ENCODE assay signal across 32 cellular contexts in the genomic region with DNA sequence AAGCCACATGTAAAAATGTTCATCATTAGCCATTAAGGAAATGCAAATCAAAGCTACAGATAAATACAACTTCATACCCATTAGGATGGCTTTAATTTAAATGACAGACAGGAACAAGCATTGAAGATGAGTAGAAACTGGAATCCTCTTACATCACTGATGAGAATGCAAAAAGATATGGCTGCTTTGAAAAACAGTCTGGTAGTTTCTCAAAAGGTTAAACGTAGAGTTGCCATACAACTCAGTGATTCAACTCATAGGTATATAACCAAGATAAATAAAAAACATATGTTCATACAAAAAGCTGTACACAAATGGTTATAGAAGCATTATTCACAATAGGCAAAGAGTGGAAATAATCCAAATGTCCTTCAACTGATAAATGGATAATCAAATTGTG.
"Had no signal": no experiment of that assay in that cellular context is flagged by ENCODE, and none has a peak within 500 bp of the region (broad histone marks: within the 10 kb centered on the region; RNA-seq: fewer than 3 reads in every experiment).

No MANE protein-coding gene starts in this region.

- H3K27me3 ChIP-seq: Peyer's patch, SJSA1 had no signal

- H3K4me3 ChIP-seq: Peyer's patch, SJSA1 had no signal

- DNase-seq: activated B cell treated with CpG ODN at 0.5 μM for 24 hours; activated CD4-positive, alpha-beta memory T cell treated with anti-CD3 and anti-CD28 coated beads for 36 hours; activated CD4-positive, alpha-beta T cell treated with anti-CD3 and anti-CD28 coated beads for 4 hours; activated CD4-positive, alpha-beta T cell treated with anti-CD3 and anti-CD28 coated beads, Interleukin-2, amount 50 U/mL, for 1 hour; activated CD4-positive, CD25-positive, alpha-beta regulatory T cell treated with anti-CD3 and anti-CD28 coated beads, Interleukin-2, amount 50 U/mL, for 72 hours; activated CD8-positive, alpha-beta memory T cell treated with anti-CD3 and anti-CD28 coated beads, Interleukin-2, amount 50 U/mL, for 4 hours; activated effector memory CD4-positive, alpha-beta T cell treated with Interleukin-2 at 50 U/mL for 16 hours; activated naive CD4-positive, alpha-beta T cell treated with anti-CD3 and anti-CD28 coated beads, Interleukin-2, amount 10 ng/mL, durations not matched to agents 7 days and 5 days; activated naive CD8-positive, alpha-beta T cell treated with anti-CD3 and anti-CD28 coated beads, Interleukin-2, amount 50 U/mL, for 24 hours; activated T-cell treated with anti-CD3 and anti-CD28 coated beads, Interleukin-2, amount 50 U/mL, for 48 hours; anterior cingulate cortex; central memory CD4-positive, alpha-beta T cell; NCI-H1105; NCI-H1417 treated with DMSO at 0.1 percent for 48 hours; NCI-H187 treated with DMSO at 0.1 percent for 48 hours; NCI-H2081; NCI-H2171 treated with DMSO at 0.1 percent for 48 hours; NCI-H2227 treated with DMSO at 0.1 percent for 48 hours; NCI-H446; NCI-H524; NCI-H69; NCI-H82; PC-3; Peyer's patch; RPMI8226; SHP77 treated with DMSO at 0.1 percent for 48 hours; SW 1271; T-helper 1 cell; T-helper 2 cell; T-helper 9 cell had no signal

- H3K4me1 ChIP-seq: Peyer's patch, SJSA1 had no signal

- H3K9me3 ChIP-seq: Peyer's patch, SJSA1 had no signal

- H3K27ac ChIP-seq: Peyer's patch, SJSA1, VCaP had no signal

- H3K36me3 ChIP-seq: Peyer's patch, SJSA1 had no signal
